11 cellular contexts compared by ENCODE assay signal in the genomic region with DNA sequence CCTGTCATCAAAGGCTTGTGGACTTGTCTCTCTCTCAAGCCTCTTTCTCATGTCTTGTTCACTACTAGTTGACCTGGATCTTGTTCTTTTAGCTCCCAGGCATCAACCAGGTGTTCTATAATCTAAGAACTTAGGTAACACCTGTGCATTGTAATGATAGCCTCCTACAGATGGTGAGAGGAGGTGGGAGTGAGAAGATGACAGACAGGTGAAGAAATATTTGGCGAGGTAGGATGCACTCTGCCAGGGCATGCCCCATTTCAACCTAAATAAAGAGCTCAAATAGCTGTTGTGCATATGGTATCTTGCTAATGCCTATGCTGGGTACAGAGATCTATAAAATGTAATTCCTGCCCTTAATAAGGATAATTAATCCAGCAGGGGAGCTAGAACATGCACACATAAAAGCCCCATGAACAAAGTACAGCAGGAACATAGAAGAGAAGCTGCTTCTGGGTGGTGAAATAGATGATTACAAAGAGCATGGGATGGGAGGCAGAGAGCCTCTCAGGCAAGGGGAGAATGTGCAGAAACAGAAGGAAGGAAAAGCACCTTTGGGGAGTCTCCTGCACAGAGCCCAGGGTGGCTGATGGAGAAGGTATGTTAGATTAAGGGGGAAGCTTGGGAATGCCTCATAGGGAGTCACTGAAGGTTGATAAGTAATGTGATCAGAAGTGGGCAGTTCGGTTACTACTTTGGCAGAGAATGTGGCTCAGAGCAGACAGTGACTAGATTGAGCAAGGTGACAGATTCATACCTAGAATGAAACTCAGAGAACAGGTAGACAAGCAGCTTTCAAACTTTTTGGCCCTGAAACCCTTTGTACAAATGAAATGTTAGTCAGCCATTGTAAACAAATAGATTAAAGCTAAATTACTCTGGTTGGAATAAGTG. TPM values are rescaled to one million over a fixed set of nuclear protein-coding genes. Genes with fewer than 3 reads are reported as not detected.
DNase-seq lines count a peak whose midpoint lies in the region; ATAC-seq and TF ChIP-seq lines count a peak whose summit lies in the region.
"Had no signal": no experiment of that assay in that cellular context is flagged by ENCODE, and none has a peak within 500 bp of the region (broad histone marks: within the 10 kb centered on the region; RNA-seq: fewer than 3 reads in every experiment).

No MANE protein-coding gene starts in this region.

- H3K9ac ChIP-seq in Loucy (ENCODE audit: low read depth, low read length, poor library complexity, severe bottlenecking), result peak overlapping the region; percentile 12

- no peaks in the 10 kb centered on the region for H3K9me2 ChIP-seq in Loucy (replicated peaks; ENCODE audit: low read depth, low read length)

- TF ChIP-seq CTCF in Loucy (conservative IDR thresholded peaks at IDR 0.05; ENCODE audit: low read length) (no peak), vagina (IDR thresholded peaks at IDR 0.05) (no peak), body of pancreas (IDR thresholded peaks at IDR 0.05) (no peak)

- peak overlapping the region; percentile 78 for H2AFZ ChIP-seq in Loucy (ENCODE audit: low read length)

- H4K20me1 ChIP-seq in Loucy (ENCODE audit: insufficient read depth, low read length, poor library complexity, severe bottlenecking), result no peaks in the 10 kb centered on the region

- 60 to 68% methylated on average over 2 of the region's 2 CpGs for WGBS in body of pancreas, 2 donors

- H3K36me3 ChIP-seq in Loucy (ENCODE audit: insufficient read depth, low read length), result no peaks in the 10 kb centered on the region
- H3K36me3 ChIP-seq in vagina, result no peaks in the 10 kb centered on the region
- no peaks in the 10 kb centered on the region for H3K36me3 ChIP-seq in body of pancreas (replicated peaks in 1 of 2; ENCODE audit: insufficient read depth in 1 of 2, low read depth in 2 of 2)

- peak overlapping the region; percentile 74 for H3K27ac ChIP-seq in vagina
- H3K27ac ChIP-seq in body of pancreas, result no peak overlapping the region

- no peaks in the 10 kb centered on the region for H3K27me3 ChIP-seq in Loucy (ENCODE audit: insufficient read depth, low read length, poor library complexity, severe bottlenecking)
- no peaks in the 10 kb centered on the region for H3K27me3 ChIP-seq in vagina
- H3K27me3 ChIP-seq in body of pancreas, result no peaks in the 10 kb centered on the region

- peaks cover 35% of the 10 kb centered on the region for H3K4me1 ChIP-seq in Loucy (ENCODE audit: insufficient read depth, low read length, poor library complexity, severe bottlenecking)
- H3K4me1 ChIP-seq in vagina, result peaks cover 5% of the 10 kb centered on the region
- peaks cover 30% of the 10 kb centered on the region for H3K4me1 ChIP-seq in body of pancreas

- no peaks in the 10 kb centered on the region for H3F3A ChIP-seq in Loucy (ENCODE audit: low read depth)

- TF ChIP-seq POLR2A in erythroblast (IDR thresholded peaks at IDR 0.05; ENCODE audit: low read length) (peak; percentile 17), vagina (IDR thresholded peaks at IDR 0.05) (no peak), body of pancreas (IDR thresholded peaks at IDR 0.05) (no peak)

- H3K9me3 ChIP-seq in Loucy (ENCODE audit: insufficient read depth, low read depth, low read length) (no peaks in the 10 kb centered on the region), vagina (no peaks in the 10 kb centered on the region), body of pancreas (no peaks in the 10 kb centered on the region)

- H3K79me2 ChIP-seq in Loucy (ENCODE audit: insufficient read depth, low read length), result no peaks in the 10 kb centered on the region

- ATAC-seq in body of pancreas, result no peak

- H3K4me3 ChIP-seq in Loucy (ENCODE audit: low read length, poor library complexity, severe bottlenecking) (no peak overlapping the region), vagina (no peak overlapping the region), body of pancreas (no peak overlapping the region)

- intact Hi-C loops in vagina (cut with DNase I) (no loop called here), body of pancreas (cut with DNase I) (no loop called here)

- DNase-seq in stimulated activated CD4-positive, alpha-beta T cell treated with anti-CD3 and anti-CD28 coated beads, Interleukin-1b, Interleukin-23, amount 100 ng/mL, for 48 hours, result peak; percentile 5
- DNase-seq in stimulated activated CD4-positive, alpha-beta T cell treated with anti-CD3 and anti-CD28 coated beads, Interleukin-15, amount 100 ng/mL, for 24 hours, result no peak
- peak; percentile 52 to 70 for DNase-seq in erythroblast (lab: John Stamatoyannopoulos, UW)
- no peak for DNase-seq in vagina (ENCODE audit: extremely low spot score in 2 of 2)
- DNase-seq in body of pancreas, result no peak
- no peak for DNase-seq in HPDE6-E6E7 (ENCODE audit: extremely low spot score)
- no peak for DNase-seq in HT-29 (ENCODE audit: low spot score)
- DNase-seq: effector memory CD8-positive, alpha-beta T cell; NCI-H526 treated with DMSO at 0.1 percent for 48 hours; T-helper 9 cell had no signal

- peak overlapping the region; percentile 43 for H3K4me2 ChIP-seq in Loucy (ENCODE audit: low read depth, low read length, poor library complexity, severe bottlenecking)

RNA-seq across cellular contexts. Expression of a gene that starts 28.1 kb away (rescaled TPM):
- 367 TPM for total RNA-seq in vagina
- 10 to 100 TPM; 39.2 to 88.7 TPM for total RNA-seq in body of pancreas
- 7.2 and 8.9 TPM in 2 replicates for total RNA-seq in HT-29 (2014; rRNA removed; shearing (Covaris generic))

RNA-seq across cellular contexts. Expression of a gene that starts 52.6 kb away (rescaled TPM):
- total RNA-seq in vagina (7.1 TPM), body of pancreas (1 to 10 TPM; 5.3 to 5.4 TPM)
- total RNA-seq in HT-29 (2014; rRNA removed; shearing (Covaris generic)), result 9.8 and 9.9 TPM in 2 replicates

Comparison
In these comparisons a context has a peak if more than half of its experiments do, and no peak if none do; other contexts are left out.
1. DNase-seq: peak in stimulated activated CD4-positive, alpha-beta T cell treated with anti-CD3 and anti-CD28 coated beads, Interleukin-1b, Interleukin-23, amount 100 ng/mL, for 48 hours (single experiment) and erythroblast (2 of 2); none in stimulated activated CD4-positive, alpha-beta T cell treated with anti-CD3 and anti-CD28 coated beads, Interleukin-15, amount 100 ng/mL, for 24 hours (single experiment), vagina (0 of 2), body of pancreas (0 of 4), HPDE6-E6E7 (single experiment) and HT-29 (single experiment).